Comparison of ENCODE assay signal across 8 cellular contexts in genomic region chr22:44668886-44669724, GRCh38. TPM values are rescaled to one million over a fixed set of nuclear protein-coding genes. Genes with fewer than 3 reads are reported as not detected.
DNase-seq lines count a peak whose midpoint lies in the region; ATAC-seq and TF ChIP-seq lines count a peak whose summit lies in the region.

No MANE protein-coding gene starts in this region.

- no peak for TF ChIP-seq CTCF in coronary artery (IDR thresholded peaks at IDR 0.05)
- TF ChIP-seq CTCF in mesothelial cell of epicardium (IDR thresholded peaks at IDR 0.05; ENCODE audit: unreplicated experiment): no peak
- no peak for TF ChIP-seq CTCF in type B pancreatic cell (conservative IDR thresholded peaks at IDR 0.05)

- H3K27ac ChIP-seq in coronary artery: peak overlapping the region in 1 of 2 donors; percentile 85

- peak overlapping the region; percentile 78 for H3K4me3 ChIP-seq in coronary artery

- H3K4me1 Mint-ChIP-seq in activated T-cell treated with anti-CD3 and anti-CD28 coated beads, Interleukin-2, amount 50 U/mL, for 24 hours (ENCODE audit: low read depth): peaks cover 52% of the 10 kb centered on the region
- H3K4me1 Mint-ChIP-seq in mesothelial cell of epicardium (no peaks in the 10 kb centered on the region), type B pancreatic cell (ENCODE audit: unreplicated experiment) (peaks cover 13% of the 10 kb centered on the region)

- no peaks in the 10 kb centered on the region for H3K27me3 Mint-ChIP-seq in activated T-cell treated with anti-CD3 and anti-CD28 coated beads, Interleukin-2, amount 50 U/mL, for 24 hours
- H3K27me3 Mint-ChIP-seq in mesothelial cell of epicardium (ENCODE audit: low read depth) (peaks cover 45% of the 10 kb centered on the region), type B pancreatic cell (peaks cover 34% of the 10 kb centered on the region)

- no peaks in the 10 kb centered on the region for H3K36me3 Mint-ChIP-seq in activated T-cell treated with anti-CD3 and anti-CD28 coated beads, Interleukin-2, amount 50 U/mL, for 24 hours (ENCODE audit: low read depth)
- no peaks in the 10 kb centered on the region for H3K36me3 Mint-ChIP-seq in mesothelial cell of epicardium
- H3K36me3 Mint-ChIP-seq in type B pancreatic cell: no peaks in the 10 kb centered on the region

- H3K27ac Mint-ChIP-seq in activated T-cell treated with anti-CD3 and anti-CD28 coated beads, Interleukin-2, amount 50 U/mL, for 24 hours: peak overlapping the region; percentile 55
- no peak overlapping the region for H3K27ac Mint-ChIP-seq in mesothelial cell of epicardium
- H3K27ac Mint-ChIP-seq in type B pancreatic cell: no peak overlapping the region

- no peak for DNase-seq in activated T-cell treated with anti-CD3 and anti-CD28 coated beads, Interleukin-2, amount 50 U/mL, for 24 hours
- DNase-seq in activated T-cell treated with anti-CD3 and anti-CD28 coated beads, Interleukin-2, amount 50 U/mL, for 48 hours: no peak
- DNase-seq in coronary artery (ENCODE audit: low spot score): no peak
- no peak for DNase-seq in mesothelial cell of epicardium (ENCODE audit: low spot score in 2 of 2, unreplicated experiment in 2 of 2)
- DNase-seq in type B pancreatic cell (ENCODE audit: extremely low spot score, unreplicated experiment): no peak
- DNase-seq in NCI-H1092 (lab: John Stamatoyannopoulos, UW): no peak
- no peak for DNase-seq in GF-D8 (lab: John Stamatoyannopoulos, UW)

- H3K4me3 Mint-ChIP-seq in activated T-cell treated with anti-CD3 and anti-CD28 coated beads, Interleukin-2, amount 50 U/mL, for 24 hours: peak overlapping the region; percentile 71
- H3K4me3 Mint-ChIP-seq in mesothelial cell of epicardium: peak overlapping the region; percentile 70
- peak overlapping the region; percentile 82 for H3K4me3 Mint-ChIP-seq in type B pancreatic cell

- ATAC-seq in HG02763 (IDR thresholded peaks at IDR 0.05; ENCODE audit: unreplicated experiment): no peak

- no peaks in the 10 kb centered on the region for H3K9me3 Mint-ChIP-seq in activated T-cell treated with anti-CD3 and anti-CD28 coated beads, Interleukin-2, amount 50 U/mL, for 24 hours
- H3K9me3 Mint-ChIP-seq in mesothelial cell of epicardium (no peaks in the 10 kb centered on the region), type B pancreatic cell (no peaks in the 10 kb centered on the region)

RNA-seq across cellular contexts. Expression of gene PRR5, which starts 32.9 kb away (rescaled TPM):
- total RNA-seq in mesothelial cell of epicardium (59.7 to 65.3 TPM (median 63.6 TPM) in 3 replicates), type B pancreatic cell (ENCODE audit: low replicate concordance) (21.2 and 30.8 TPM in 2 replicates)
